In the genomic region with DNA sequence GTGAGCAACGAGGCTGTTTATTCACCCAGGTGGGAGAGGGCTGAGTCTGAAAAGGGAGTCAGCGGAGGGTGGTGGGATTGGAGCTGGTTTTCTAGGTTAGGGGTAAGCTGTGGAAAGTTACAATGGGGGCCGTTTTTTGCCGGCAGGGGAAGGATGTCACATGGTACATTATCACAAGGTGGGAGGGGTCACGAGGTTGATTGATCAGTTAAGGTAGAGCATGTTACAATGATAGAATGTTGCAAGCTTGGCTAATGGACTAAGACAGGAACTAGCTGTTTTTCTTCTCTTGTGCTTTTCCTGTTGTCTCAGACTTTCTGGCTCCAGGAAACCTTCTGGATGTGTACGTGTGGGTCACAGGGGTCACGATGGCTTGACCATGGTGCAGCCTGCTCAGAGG, we compare ENCODE assay signal across 1 cellular context.
TF ChIP-seq lines count a peak whose summit lies in the region.

No MANE protein-coding gene starts in this region.

TF ChIP-seq in K562, 482 proteins besides CTCF, POLR2A, EP300 and RAD21 (continued from another document):
- TF ChIP-seq, protein P1, sequence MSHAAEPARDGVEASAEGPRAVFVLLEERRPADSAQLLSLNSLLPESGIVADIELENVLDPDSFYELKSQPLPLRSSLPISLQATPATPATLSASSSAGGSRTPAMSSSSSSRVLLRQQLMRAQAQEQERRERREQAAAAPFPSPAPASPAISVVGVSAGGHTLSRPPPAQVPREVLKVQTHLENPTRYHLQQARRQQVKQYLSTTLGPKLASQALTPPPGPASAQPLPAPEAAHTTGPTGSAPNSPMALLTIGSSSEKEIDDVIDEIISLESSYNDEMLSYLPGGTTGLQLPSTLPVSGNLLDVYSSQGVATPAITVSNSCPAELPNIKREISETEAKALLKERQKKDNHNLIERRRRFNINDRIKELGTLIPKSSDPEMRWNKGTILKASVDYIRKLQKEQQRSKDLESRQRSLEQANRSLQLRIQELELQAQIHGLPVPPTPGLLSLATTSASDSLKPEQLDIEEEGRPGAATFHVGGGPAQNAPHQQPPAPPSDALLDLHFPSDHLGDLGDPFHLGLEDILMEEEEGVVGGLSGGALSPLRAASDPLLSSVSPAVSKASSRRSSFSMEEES (CRISPR knock-in tag; IDR thresholded peaks at IDR 0.05): peak; percentile 66
- TF ChIP-seq ZNF12 (CRISPR knock-in tag; IDR thresholded peaks at IDR 0.05): no peak
- no peak for TF ChIP-seq ILK (tag; IDR thresholded peaks at IDR 0.05; ENCODE audit: borderline replicate concordance, low read depth)
- TF ChIP-seq PHB (CRISPR knock-in tag; IDR thresholded peaks at IDR 0.05): no peak
- no peak for TF ChIP-seq GTF2A2 (tag; IDR thresholded peaks at IDR 0.05)
- no peak for TF ChIP-seq POLR2AphosphoS5 (IDR thresholded peaks at IDR 0.05; ENCODE audit: control insufficient read depth, insufficient read depth, low read depth, low read length)
- no peak for TF ChIP-seq NR2C1 (IDR thresholded peaks at IDR 0.05)
- 0 out of 2 replicates have a peak, but pooled peaks have one; percentile 14 for TF ChIP-seq NR2C1 (tag; IDR thresholded peaks at IDR 0.05)
- peak; percentile 37; the same call in 1 of the 2 replicates for TF ChIP-seq SMAD4 (CRISPR knock-in tag; conservative IDR thresholded peaks at IDR 0.05)
- no peak for TF ChIP-seq ZBTB40 (IDR thresholded peaks at IDR 0.05)
- TF ChIP-seq ZBTB40 (CRISPR knock-in tag; IDR thresholded peaks at IDR 0.05): no peak
- TF ChIP-seq USF2 (CRISPR knock-in tag; IDR thresholded peaks at IDR 0.05): peak; percentile 22; the same call in 1 of the 2 replicates
- TF ChIP-seq CHD2 (IDR thresholded peaks at IDR 0.05; ENCODE audit: low read depth, low read length): no peak
